ENCODE assay signal across 8 cellular contexts in genomic region chr19:3557461-3558248, GRCh38. TPM values are rescaled to one million over a fixed set of nuclear protein-coding genes. Genes with fewer than 3 reads are reported as not detected.
A peak's percentile ranks its signal among the peaks of the same experiment; 100 is the strongest.
DNase-seq lines count a peak whose midpoint lies in the region; TF ChIP-seq lines count a peak whose summit lies in the region.

Gene MFSD12, minus strand, starts transcription at chr19:3557586. Its CDS starts 183 bp downstream, at chr19:3557403.

- H3K27me3 Mint-ChIP-seq in activated T-helper 2 cell treated with anti-CD3 and anti-CD28 coated beads, Interferon-gamma antibody, Interleukin-2, Interleukin-4, amounts not matched to agents 10 μg/mL and 5 μg/mL and 100 μg/mL, durations not matched to agents 14 hours and 24 hours and 36 hours (ENCODE audit: low read depth) = no peaks in the 10 kb centered on the region
- H3K27me3 Mint-ChIP-seq in nephron progenitor cell (ENCODE audit: low read depth, poor library complexity) = peaks cover 3% of the 10 kb centered on the region
- H3K27me3 Mint-ChIP-seq in stimulated activated naive CD8-positive, alpha-beta T cell treated with anti-CD3 and anti-CD28 coated beads, Interleukin-15, Interleukin-2, amounts not matched to agents 100 ng/mL and 50 ng/mL, for 24 hours = no peaks in the 10 kb centered on the region

- H3K27ac Mint-ChIP-seq in activated T-helper 2 cell treated with anti-CD3 and anti-CD28 coated beads, Interferon-gamma antibody, Interleukin-2, Interleukin-4, amounts not matched to agents 10 μg/mL and 5 μg/mL and 100 μg/mL, durations not matched to agents 14 hours and 24 hours and 36 hours = peak within 1 kb of the TSS; percentile 85
- no peak within 1 kb of the TSS for H3K27ac Mint-ChIP-seq in nephron progenitor cell
- H3K27ac Mint-ChIP-seq in stimulated activated naive CD8-positive, alpha-beta T cell treated with anti-CD3 and anti-CD28 coated beads, Interleukin-15, Interleukin-2, amounts not matched to agents 100 ng/mL and 50 ng/mL, for 24 hours = peak within 1 kb of the TSS; percentile 94

- peaks cover 33% of the 10 kb centered on the region for H3K4me1 Mint-ChIP-seq in activated T-helper 2 cell treated with anti-CD3 and anti-CD28 coated beads, Interferon-gamma antibody, Interleukin-2, Interleukin-4, amounts not matched to agents 10 μg/mL and 5 μg/mL and 100 μg/mL, durations not matched to agents 14 hours and 24 hours and 36 hours (ENCODE audit: low read depth)
- H3K4me1 Mint-ChIP-seq in nephron progenitor cell = peaks cover 28% of the 10 kb centered on the region
- peaks cover 43% of the 10 kb centered on the region for H3K4me1 Mint-ChIP-seq in stimulated activated naive CD8-positive, alpha-beta T cell treated with anti-CD3 and anti-CD28 coated beads, Interleukin-15, Interleukin-2, amounts not matched to agents 100 ng/mL and 50 ng/mL, for 24 hours (ENCODE audit: low read depth)

- peaks cover 15% of the 10 kb centered on the region for H3K36me3 Mint-ChIP-seq in activated T-helper 2 cell treated with anti-CD3 and anti-CD28 coated beads, Interferon-gamma antibody, Interleukin-2, Interleukin-4, amounts not matched to agents 10 μg/mL and 5 μg/mL and 100 μg/mL, durations not matched to agents 14 hours and 24 hours and 36 hours (ENCODE audit: low read depth)
- H3K36me3 Mint-ChIP-seq in nephron progenitor cell (ENCODE audit: low read depth) = no peaks in the 10 kb centered on the region
- H3K36me3 Mint-ChIP-seq in stimulated activated naive CD8-positive, alpha-beta T cell treated with anti-CD3 and anti-CD28 coated beads, Interleukin-15, Interleukin-2, amounts not matched to agents 100 ng/mL and 50 ng/mL, for 24 hours (ENCODE audit: low read depth) = peaks cover 5% of the 10 kb centered on the region

- intact Hi-C loops in activated T-helper 2 cell treated with anti-CD3 and anti-CD28 coated beads, Interferon-gamma antibody, Interleukin-2, Interleukin-4, amounts not matched to agents 10 μg/mL and 5 μg/mL and 100 μg/mL, durations not matched to agents 14 hours and 24 hours and 36 hours (cut with micrococcal nuclease) = loop anchor here (1.0 to 5.0 kb wide), 3 partner anchors 15 to 70 kb away; partner anchors contain the start of genes CACTIN, FZR1 and HMG20B

- no peaks in the 10 kb centered on the region for H3K9me3 Mint-ChIP-seq in activated T-helper 2 cell treated with anti-CD3 and anti-CD28 coated beads, Interferon-gamma antibody, Interleukin-2, Interleukin-4, amounts not matched to agents 10 μg/mL and 5 μg/mL and 100 μg/mL, durations not matched to agents 14 hours and 24 hours and 36 hours
- no peaks in the 10 kb centered on the region for H3K9me3 Mint-ChIP-seq in nephron progenitor cell
- H3K9me3 Mint-ChIP-seq in stimulated activated naive CD8-positive, alpha-beta T cell treated with anti-CD3 and anti-CD28 coated beads, Interleukin-15, Interleukin-2, amounts not matched to agents 100 ng/mL and 50 ng/mL, for 24 hours = no peaks in the 10 kb centered on the region

- peak within 1 kb of the TSS; percentile 98 for H3K4me3 Mint-ChIP-seq in activated T-helper 2 cell treated with anti-CD3 and anti-CD28 coated beads, Interferon-gamma antibody, Interleukin-2, Interleukin-4, amounts not matched to agents 10 μg/mL and 5 μg/mL and 100 μg/mL, durations not matched to agents 14 hours and 24 hours and 36 hours (ENCODE audit: low read depth)
- H3K4me3 Mint-ChIP-seq in nephron progenitor cell = peak within 1 kb of the TSS; percentile 97
- peak within 1 kb of the TSS; percentile 100 for H3K4me3 Mint-ChIP-seq in stimulated activated naive CD8-positive, alpha-beta T cell treated with anti-CD3 and anti-CD28 coated beads, Interleukin-15, Interleukin-2, amounts not matched to agents 100 ng/mL and 50 ng/mL, for 24 hours

- TF ChIP-seq CTCF in LNCaP clone FGC (IDR thresholded peaks at IDR 0.05; ENCODE audit: control insufficient read depth, extremely low read depth, insufficient read depth) (no peak), fibroblast of pulmonary artery (IDR thresholded peaks at IDR 0.05; ENCODE audit: low read length, missing control alignments) (no peak), nephron progenitor cell (IDR thresholded peaks at IDR 0.05) (no peak)

- H3K4me3 ChIP-seq in LNCaP clone FGC (ENCODE audit: low read depth, low read length) = peak within 1 kb of the TSS; percentile 89
- peak within 1 kb of the TSS; percentile 70 for H3K4me3 ChIP-seq in fibroblast of pulmonary artery (replicated peaks; ENCODE audit: low read depth, low read length)

- DNase-seq in ELF-1 (ENCODE audit: low read depth, low spot score) = peak; percentile 92
- DNase-seq in H4 (ENCODE audit: low spot score) = peak; percentile 90
- peak; percentile 50 for DNase-seq in LNCaP clone FGC (ENCODE audit: low read depth)
- peak; percentile 97 for DNase-seq in RPMI8226
- peak; percentile 94 for DNase-seq in activated T-helper 2 cell treated with anti-CD3 and anti-CD28 coated beads, Interferon-gamma antibody, Interleukin-2, Interleukin-4, amounts not matched to agents 10 μg/mL and 5 μg/mL and 100 μg/mL, durations not matched to agents 14 hours and 24 hours and 36 hours (ENCODE audit: low spot score)
- DNase-seq in fibroblast of pulmonary artery (ENCODE audit: low read depth) = peak; percentile 90
- peak; percentile 96 for DNase-seq in nephron progenitor cell

RNA-seq across cellular contexts. Expression of gene MFSD12, which starts in this region (rescaled TPM):
- total RNA-seq in H4 (2014; rRNA removed; shearing (Covaris generic)) = 32.1 and 55.1 TPM in 2 replicates
- 93.7 and 94.1 TPM in 2 replicates for total RNA-seq in activated T-helper 2 cell treated with anti-CD3 and anti-CD28 coated beads, Interferon-gamma antibody, Interleukin-2, Interleukin-4, amounts not matched to agents 10 μg/mL and 5 μg/mL and 100 μg/mL, durations not matched to agents 14 hours and 24 hours and 36 hours

Comparison
In these comparisons a context has a peak if more than half of its experiments do, and no peak if none do; other contexts are left out.
1. Peak in every context shown above with its lines: DNase-seq and H3K4me3 ChIP-seq.